Comparison of ENCODE assay signal across 8 cellular contexts in genomic region chr19:34734601-34735103, GRCh38. TPM values are rescaled to one million over a fixed set of nuclear protein-coding genes. Genes with fewer than 3 reads are reported as not detected.
DNase-seq lines count a peak whose midpoint lies in the region; ATAC-seq and TF ChIP-seq lines count a peak whose summit lies in the region.

No MANE protein-coding gene starts in this region.

- peak overlapping the region; percentile 97 for H3K4me3 Mint-ChIP-seq in WTC11
- H3K4me3 Mint-ChIP-seq in stimulated activated naive B cell treated with anti-CD40 and anti-IgM and Interleukin-4, amounts not matched to agents 10 μg/mL and 1 μg/mL and 100 μg/mL, for 72 hours: peak overlapping the region; percentile 91 to 99

- peak overlapping the region; percentile 84 for H3K4me3 ChIP-seq in iPS-11a (ENCODE audit: low read depth, low read length)

- H3K27ac Mint-ChIP-seq in WTC11: peak overlapping the region; percentile 99
- H3K27ac Mint-ChIP-seq in stimulated activated naive B cell treated with anti-CD40 and anti-IgM and Interleukin-4, amounts not matched to agents 10 μg/mL and 1 μg/mL and 100 μg/mL, for 72 hours: peak overlapping the region; percentile 99

- peaks cover 12% of the 10 kb centered on the region for H3K4me1 Mint-ChIP-seq in WTC11
- peaks cover 12 to 23% of the 10 kb centered on the region in 2 donors for H3K4me1 Mint-ChIP-seq in stimulated activated naive B cell treated with anti-CD40 and anti-IgM and Interleukin-4, amounts not matched to agents 10 μg/mL and 1 μg/mL and 100 μg/mL, for 72 hours

- H3K27me3 Mint-ChIP-seq in WTC11 (ENCODE audit: low read depth): no peaks in the 10 kb centered on the region
- peaks cover 3 to 10% of the 10 kb centered on the region in 2 donors for H3K27me3 Mint-ChIP-seq in stimulated activated naive B cell treated with anti-CD40 and anti-IgM and Interleukin-4, amounts not matched to agents 10 μg/mL and 1 μg/mL and 100 μg/mL, for 72 hours

- peaks cover 5% of the 10 kb centered on the region for H3K36me3 Mint-ChIP-seq in WTC11
- H3K36me3 Mint-ChIP-seq in stimulated activated naive B cell treated with anti-CD40 and anti-IgM and Interleukin-4, amounts not matched to agents 10 μg/mL and 1 μg/mL and 100 μg/mL, for 72 hours: peaks cover 16 to 27% of the 10 kb centered on the region in 2 donors

- DNase-seq in NCI-H2107 treated with DMSO at 0.1 percent for 48 hours (lab: John Stamatoyannopoulos, UW; ENCODE audit: unreplicated experiment) (peak; percentile 53), NCI-H2107 (lab: John Stamatoyannopoulos, UW) (no peak), WTC11 (ENCODE audit: low spot score) (no peak), NOMO-1 treated with dmso at 0.1 percent for 144 hours (lab: John Stamatoyannopoulos, UW; ENCODE audit: unreplicated experiment) (no peak), NOMO-1 (lab: John Stamatoyannopoulos, UW; ENCODE audit: unreplicated experiment in 2 of 2) (no peak), NOMO-1 treated with DMSO at 0.1 percent for 48 hours (lab: John Stamatoyannopoulos, UW; ENCODE audit: unreplicated experiment) (no peak)
- DNase-seq in stimulated activated naive B cell treated with anti-CD40 and anti-IgM and Interleukin-4, amounts not matched to agents 10 μg/mL and 1 μg/mL and 100 μg/mL, for 72 hours: no peak

- POLR2A ChIA-PET in WTC11 (lab: Charles Lee): no interaction called here

- H3K9me3 Mint-ChIP-seq in WTC11: no peaks in the 10 kb centered on the region
- peaks cover 3 to 13% of the 10 kb centered on the region in 2 donors for H3K9me3 Mint-ChIP-seq in stimulated activated naive B cell treated with anti-CD40 and anti-IgM and Interleukin-4, amounts not matched to agents 10 μg/mL and 1 μg/mL and 100 μg/mL, for 72 hours

- no peak for ATAC-seq in WTC11
- no peak for ATAC-seq in stimulated activated naive B cell treated with anti-CD40 and anti-IgM and Interleukin-4, amounts not matched to agents 10 μg/mL and 1 μg/mL and 100 μg/mL, for 72 hours (replicated peaks)

- CTCF ChIA-PET in WTC11 (lab: Charles Lee): no interaction called here

- TF ChIP-seq CTCF in WTC11 (IDR thresholded peaks at IDR 0.05): no peak

TF ChIP-seq in WTC11, 78 proteins besides CTCF, POLR2A, EP300 and RAD21:
- TF ChIP-seq PRDM15 (CRISPR knock-in tag; IDR thresholded peaks at IDR 0.05) (no peak), MAX (CRISPR knock-in tag; IDR thresholded peaks at IDR 0.05) (0 out of 2 replicates have a peak, but pooled peaks have one; percentile 1)

RNA-seq across cellular contexts. Expression of gene ZNF181, which starts 0.6 kb away (rescaled TPM):
- 8.5 to 9.7 TPM (median 9.0 TPM) in 3 replicates for total RNA-seq in WTC11 (2021)

RNA-seq across cellular contexts. Expression of gene ZNF599, which starts 38.4 kb away (rescaled TPM):
- total RNA-seq in WTC11 (2021): 4.0 to 5.2 TPM (median 5.2 TPM) in 3 replicates

RNA-seq across cellular contexts. Expression of gene ZNF302, which starts 57.2 kb away (rescaled TPM):
- total RNA-seq in WTC11 (2021): 23.5 to 26.3 TPM (median 24.6 TPM) in 3 replicates

RNA-seq across cellular contexts. Expression of gene SCGB2B2, which starts 57.7 kb away (rescaled TPM):
- total RNA-seq in WTC11 (2021): 0.20 to 0.71 TPM (median 0.64 TPM) in 3 replicates
